1 cellular context compared by ENCODE assay signal in genomic region chr6:52595000-52595795, GRCh38.
TF ChIP-seq lines count a peak whose summit lies in the region.

No MANE protein-coding gene starts in this region.

TF ChIP-seq in HepG2, 621 proteins besides CTCF, POLR2A, EP300 and RAD21 (continued from another document):
- TF ChIP-seq ARID4A (CRISPR knock-in tag; IDR thresholded peaks at IDR 0.05; ENCODE audit: borderline replicate concordance) (peak; percentile 60; the same call in 1 of the 2 replicates), SP1 (IDR thresholded peaks at IDR 0.05) (no peak), SP1 (CRISPR knock-in tag; IDR thresholded peaks at IDR 0.05) (0 out of 2 replicates have a peak, but pooled peaks have one; percentile 31), ZNF234 (CRISPR knock-in tag; conservative IDR thresholded peaks at IDR 0.05) (no peak), HIVEP1 (CRISPR knock-in tag; IDR thresholded peaks at IDR 0.05) (0 out of 2 replicates have a peak, but pooled peaks have one; percentile 30), ZSCAN12 (CRISPR knock-in tag; IDR thresholded peaks at IDR 0.05) (no peak), MXI1 (IDR thresholded peaks at IDR 0.05; ENCODE audit: borderline replicate concordance, low read depth, low read length) (no peak), RAD51 (IDR thresholded peaks at IDR 0.05; ENCODE audit: borderline replicate concordance) (no peak), ZGPAT (CRISPR knock-in tag; IDR thresholded peaks at IDR 0.05) (peak; percentile 38; the same call in 1 of the 2 replicates), POLR2G (IDR thresholded peaks at IDR 0.05; ENCODE audit: low read depth, low read length) (no peak), SYNCRIP (IDR thresholded peaks at IDR 0.05; ENCODE audit: insufficient read depth, low read depth, low read length) (no peak), ASH2L (IDR thresholded peaks at IDR 0.05; ENCODE audit: insufficient read length, low read depth, low read length) (peak; percentile 47), ZNF10 (CRISPR knock-in tag; IDR thresholded peaks at IDR 0.05; ENCODE audit: borderline replicate concordance, low read depth) (no peak), ZNF12 (CRISPR knock-in tag; IDR thresholded peaks at IDR 0.05) (peak; percentile 19; the same call in 1 of the 2 replicates), ADNP (CRISPR knock-in tag; IDR thresholded peaks at IDR 0.05) (no peak), GZF1 (CRISPR knock-in tag; IDR thresholded peaks at IDR 0.05) (no peak), SP4 (CRISPR knock-in tag; IDR thresholded peaks at IDR 0.05) (peak; percentile 36; the same call in 1 of the 2 replicates), HDAC1 (CRISPR knock-in tag; IDR thresholded peaks at IDR 0.05) (peak; percentile 38), RBFOX2 (IDR thresholded peaks at IDR 0.05; ENCODE audit: low read depth, low read length) (no peak), ZNF792 (CRISPR knock-in tag; IDR thresholded peaks at IDR 0.05) (peak; percentile 37), THAP11 (CRISPR knock-in tag; IDR thresholded peaks at IDR 0.05) (no peak; the same call in 1 of the 2 replicates), ZNF253 (CRISPR knock-in tag; IDR thresholded peaks at IDR 0.05; ENCODE audit: borderline replicate concordance) (no peak), NFIB (CRISPR knock-in tag; IDR thresholded peaks at IDR 0.05; ENCODE audit: borderline replicate concordance) (no peak), ZNF34 (CRISPR knock-in tag; IDR thresholded peaks at IDR 0.05; ENCODE audit: borderline replicate concordance) (no peak), ZNF543 (CRISPR knock-in tag; IDR thresholded peaks at IDR 0.05) (0 out of 2 replicates have a peak, but pooled peaks have one; percentile 3), IKZF5 (CRISPR knock-in tag; IDR thresholded peaks at IDR 0.05) (no peak), CEBPG (CRISPR knock-in tag; IDR thresholded peaks at IDR 0.05) (0 out of 2 replicates have a peak, but pooled peaks have one; percentile 22), ZNF556 (CRISPR knock-in tag; IDR thresholded peaks at IDR 0.05; ENCODE audit: borderline replicate concordance) (peak; percentile 66; the same call in 1 of the 2 replicates), SRSF4 (IDR thresholded peaks at IDR 0.05; ENCODE audit: low read depth, low read length, poor library complexity, severe bottlenecking) (no peak), UBTF (CRISPR knock-in tag; IDR thresholded peaks at IDR 0.05) (peak; percentile 12; the same call in 1 of the 2 replicates), HNF4A (CRISPR knock-in tag; IDR thresholded peaks at IDR 0.05) (peak; percentile 16), ZNF816 (CRISPR knock-in tag; IDR thresholded peaks at IDR 0.05; ENCODE audit: borderline replicate concordance) (no peak), PBX3 (CRISPR knock-in tag; IDR thresholded peaks at IDR 0.05; ENCODE audit: borderline replicate concordance) (no peak), SALL1 (CRISPR knock-in tag; IDR thresholded peaks at IDR 0.05) (peak; percentile 28; the same call in 1 of the 2 replicates), TMF1 (CRISPR knock-in tag; IDR thresholded peaks at IDR 0.05; ENCODE audit: low read depth) (0 out of 2 replicates have a peak, but pooled peaks have one; percentile 31), REPIN1 (CRISPR knock-in tag; IDR thresholded peaks at IDR 0.05; ENCODE audit: borderline replicate concordance, low read depth) (no peak), HOXD1 (CRISPR knock-in tag; IDR thresholded peaks at IDR 0.05) (peak; percentile 53; the same call in 1 of the 2 replicates), FOXP1 (IDR thresholded peaks at IDR 0.05) (no peak), FOXP1 (CRISPR knock-in tag; IDR thresholded peaks at IDR 0.05) (0 out of 2 replicates have a peak, but pooled peaks have one; percentile 27), MYC (CRISPR knock-in tag; IDR thresholded peaks at IDR 0.05; ENCODE audit: borderline replicate concordance) (peak; percentile 22; the same call in 1 of the 2 replicates), SRY (CRISPR knock-in tag; IDR thresholded peaks at IDR 0.05) (no peak), ZBTB8A (CRISPR knock-in tag; IDR thresholded peaks at IDR 0.05; ENCODE audit: borderline replicate concordance, low read depth) (no peak), ZNF260 (CRISPR knock-in tag; IDR thresholded peaks at IDR 0.05; ENCODE audit: borderline replicate concordance, low read depth) (no peak), HDAC6 (IDR thresholded peaks at IDR 0.05; ENCODE audit: low read depth, low read length) (no peak), DNMT3B (CRISPR knock-in tag; conservative IDR thresholded peaks at IDR 0.05) (0 out of 2 replicates have a peak, but pooled peaks have one; percentile 49), NKX3-1 (CRISPR knock-in tag; IDR thresholded peaks at IDR 0.05) (0 out of 2 replicates have a peak, but pooled peaks have one; percentile 28), SMAD9 (CRISPR knock-in tag; IDR thresholded peaks at IDR 0.05) (no peak), ZNF605 (CRISPR knock-in tag; IDR thresholded peaks at IDR 0.05) (0 out of 2 replicates have a peak, but pooled peaks have one; percentile 47), ATF3 (CRISPR knock-in tag; IDR thresholded peaks at IDR 0.05) (0 out of 2 replicates have a peak, but pooled peaks have one; percentile 46), ZNF800 (CRISPR knock-in tag; IDR thresholded peaks at IDR 0.05) (no peak)
